16 cellular contexts compared by ENCODE assay signal in the genomic region with DNA sequence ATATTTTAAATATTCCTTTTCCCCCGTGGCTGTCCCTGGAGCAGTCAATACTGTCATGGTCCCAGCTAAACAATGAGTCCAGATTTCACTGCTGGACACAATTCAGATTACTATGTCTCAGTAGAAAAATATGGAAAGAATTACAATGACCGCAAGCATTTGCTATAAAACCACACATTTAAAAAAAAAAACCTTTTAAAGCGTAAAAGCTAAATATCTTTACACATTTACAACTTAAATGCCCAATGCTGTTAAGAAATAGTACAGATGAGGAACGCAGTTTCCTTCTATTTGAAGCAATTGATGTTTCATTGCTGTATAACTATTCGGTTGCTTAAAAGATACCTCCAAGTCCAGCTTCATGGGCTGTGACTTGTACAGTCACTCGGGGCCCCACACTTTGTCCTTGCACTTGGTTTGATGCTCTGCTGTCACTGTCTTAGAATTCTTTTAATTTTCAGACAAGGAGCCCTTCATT.
DNase-seq lines count a peak whose midpoint lies in the region; ATAC-seq and TF ChIP-seq lines count a peak whose summit lies in the region.
"Had no signal": no experiment of that assay in that cellular context is flagged by ENCODE, and none has a peak within 500 bp of the region (broad histone marks: within the 10 kb centered on the region; RNA-seq: fewer than 3 reads in every experiment).

No MANE protein-coding gene starts in this region.

- no peak for TF ChIP-seq CTCF in coronary artery (IDR thresholded peaks at IDR 0.05)
- TF ChIP-seq CTCF in nephron (IDR thresholded peaks at IDR 0.05; ENCODE audit: unreplicated experiment in 3 of 3): no peak

- H3K27ac ChIP-seq in coronary artery: peak overlapping the region in 1 of 2 donors; percentile 55

- peak; percentile 37 for DNase-seq in AG08396 (ENCODE audit: low spot score)
- DNase-seq in LHCN-M2 (ENCODE audit: low read depth): peak; percentile 73
- DNase-seq in coronary artery (ENCODE audit: low spot score): no peak
- no peak for DNase-seq in D341Med (ENCODE audit: low spot score)
- no peak for DNase-seq in NOMO-1 (lab: John Stamatoyannopoulos, UW; ENCODE audit: unreplicated experiment in 2 of 2)
- DNase-seq: activated CD8-positive, alpha-beta memory T cell treated with anti-CD3 and anti-CD28 coated beads for 24 hours; activated naive CD4-positive, alpha-beta T cell treated with anti-CD3 and anti-CD28 coated beads for 36 hours; CD4-positive, alpha-beta memory T cell; hippocampal formation; NCI-H2107; retina; upper lobe of left lung had no signal

- ATAC-seq in GM18520 (IDR thresholded peaks at IDR 0.05; ENCODE audit: unreplicated experiment): no peak
- ATAC-seq in HG02798 (IDR thresholded peaks at IDR 0.05; ENCODE audit: poor library complexity, unreplicated experiment): no peak

- peaks cover 26% of the 10 kb centered on the region for H3K4me1 Mint-ChIP-seq in nephron
- H3K4me1 Mint-ChIP-seq: CD4-positive, alpha-beta memory T cell; memory B cell had no signal

- no peaks in the 10 kb centered on the region for H3K27me3 Mint-ChIP-seq in nephron (ENCODE audit: low read depth)
- H3K27me3 Mint-ChIP-seq: CD4-positive, alpha-beta memory T cell; memory B cell had no signal

- H3K36me3 Mint-ChIP-seq in nephron (ENCODE audit: low read depth): no peaks in the 10 kb centered on the region
- H3K36me3 Mint-ChIP-seq: CD4-positive, alpha-beta memory T cell; memory B cell had no signal

- no peak overlapping the region for H3K4me3 Mint-ChIP-seq in nephron
- H3K4me3 Mint-ChIP-seq: activated naive CD4-positive, alpha-beta T cell treated with anti-CD3 and anti-CD28 coated beads for 36 hours; CD4-positive, alpha-beta memory T cell; memory B cell had no signal

- H3K27ac Mint-ChIP-seq in nephron: peak overlapping the region; percentile 75 to 81 (median 76)
- H3K27ac Mint-ChIP-seq: activated naive CD4-positive, alpha-beta T cell treated with anti-CD3 and anti-CD28 coated beads for 36 hours; CD4-positive, alpha-beta memory T cell; memory B cell had no signal

- H3K4me3 ChIP-seq in coronary artery: peak overlapping the region; percentile 40
- H3K4me3 ChIP-seq: upper lobe of left lung had no signal

- H3K9me3 Mint-ChIP-seq in nephron: peaks cover 9% of the 10 kb centered on the region

Comparison
In these comparisons a context has a peak if more than half of its experiments do, and no peak if none do; other contexts are left out.
1. DNase-seq: peak in AG08396 (single experiment) and LHCN-M2 (single experiment); none in coronary artery (single experiment), D341Med (single experiment) and NOMO-1 (0 of 2).